ENCODE assay signal across 3 cellular contexts in genomic region chr1:206970406-206970805, GRCh38.
A peak's percentile ranks its signal among the peaks of the same experiment; 100 is the strongest.
TF ChIP-seq lines count a peak whose summit lies in the region.

Gene FCAMR, minus strand, starts transcription at chr1:206970460. Its CDS starts 335 bp downstream, at chr1:206970125.

TF ChIP-seq in liver, 16 proteins besides CTCF, POLR2A, EP300 and RAD21:
- peak; percentile 98 for TF ChIP-seq RXRA (IDR thresholded peaks at IDR 0.05)
- peak; percentile 48 for TF ChIP-seq MAX (IDR thresholded peaks at IDR 0.05)
- peak; percentile 44 for TF ChIP-seq REST (IDR thresholded peaks at IDR 0.05)
- peak; percentile 62 for TF ChIP-seq HNF4G (IDR thresholded peaks at IDR 0.05)
- no peak for TF ChIP-seq NR2F2 (IDR thresholded peaks at IDR 0.05)
- peak; percentile 86 to 87 for TF ChIP-seq HNF4A (conservative IDR thresholded peaks at IDR 0.05)
- peak; percentile 36 for TF ChIP-seq YY1 (IDR thresholded peaks at IDR 0.05)
- peak; percentile 49 to 62 for TF ChIP-seq JUND (IDR thresholded peaks at IDR 0.05)
- TF ChIP-seq FOXA1 (IDR thresholded peaks at IDR 0.05) = no peak
- no peak for TF ChIP-seq FOXA2 (IDR thresholded peaks at IDR 0.05)
- TF ChIP-seq EGR1 (IDR thresholded peaks at IDR 0.05; ENCODE audit: low read depth in 2 of 2) = no peak
- TF ChIP-seq TAF1 (conservative IDR thresholded peaks at IDR 0.05) = no peak
- peak; percentile 91 for TF ChIP-seq SP1 (IDR thresholded peaks at IDR 0.05)
- peak; percentile 90 for TF ChIP-seq ATF3 (IDR thresholded peaks at IDR 0.05)
- TF ChIP-seq ZBTB33 (IDR thresholded peaks at IDR 0.05) = peak; percentile 27
- TF ChIP-seq GABPA (IDR thresholded peaks at IDR 0.05 in 1 of 2, conservative IDR thresholded peaks at IDR 0.05 in 1 of 2) = no peak

TF ChIP-seq in HepG2, 621 proteins besides CTCF, POLR2A, EP300 and RAD21:
- TF ChIP-seq KAT7 (CRISPR knock-in tag; IDR thresholded peaks at IDR 0.05; ENCODE audit: borderline replicate concordance) (no peak), ZNF121 (CRISPR knock-in tag; IDR thresholded peaks at IDR 0.05) (no peak)

TF ChIP-seq in GM12878, 131 proteins besides CTCF, POLR2A, EP300 and RAD21:
- TF ChIP-seq TCF12 (IDR thresholded peaks at IDR 0.05; ENCODE audit: low read depth, low read length) (0 out of 2 replicates have a peak, but pooled peaks have one; percentile 22), EZH2 (IDR thresholded peaks at IDR 0.05; ENCODE audit: borderline replicate concordance, control insufficient read depth, low read depth, low read length) (no peak)
